ENCODE assay signal across 16 cellular contexts in the genomic region with DNA sequence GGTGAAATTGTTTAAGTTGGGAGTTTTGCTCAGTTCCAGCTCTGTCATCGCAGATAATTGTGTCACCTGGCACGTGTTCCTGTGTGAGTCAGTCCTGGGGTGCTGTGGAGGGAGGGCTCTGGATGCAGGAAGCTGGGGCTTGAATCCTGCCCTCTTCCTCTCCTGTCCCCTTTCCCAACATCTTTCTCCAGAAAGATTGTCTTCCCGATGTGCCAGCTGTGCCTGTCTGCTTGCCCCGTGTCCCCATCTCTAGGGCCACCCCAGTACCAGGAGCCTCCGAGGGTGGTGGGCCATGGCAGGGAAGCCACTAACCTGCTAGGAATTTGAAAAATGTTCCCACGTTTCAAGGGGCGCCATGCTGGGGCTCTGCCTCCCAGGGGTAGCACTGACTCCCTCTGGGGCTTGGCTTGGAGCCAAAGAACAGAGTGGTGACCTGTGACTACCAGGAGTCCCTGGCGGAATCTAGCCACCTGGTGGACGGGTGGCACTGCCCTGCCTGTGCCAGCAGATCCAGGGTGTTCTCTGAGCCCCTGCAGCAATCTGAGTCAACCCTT.
DNase-seq lines count a peak whose midpoint lies in the region; ATAC-seq and TF ChIP-seq lines count a peak whose summit lies in the region.
"Had no signal": no experiment of that assay in that cellular context is flagged by ENCODE, and none has a peak within 500 bp of the region (broad histone marks: within the 10 kb centered on the region; RNA-seq: fewer than 3 reads in every experiment).

No MANE protein-coding gene starts in this region.

- no peak overlapping the region for H3K4me3 ChIP-seq in PC-3 (ENCODE audit: low read length)
- H3K4me3 ChIP-seq in epithelial cell of esophagus (ENCODE audit: low read length), result no peak overlapping the region
- H3K4me3 ChIP-seq: stomach had no signal

- CTCF ChIA-PET in PC-3 (lab: Charles Lee), result no interaction called here

- H2AFZ ChIP-seq in PC-3 (ENCODE audit: low read length), result no peak overlapping the region

- ATAC-seq in PC-3, result peak; percentile 82
- ATAC-seq in activated naive CD4-positive, alpha-beta T cell treated with anti-CD3 and anti-CD28 coated beads, Interleukin-2, amount 50 U/mL, for 72 hours, result no peak
- ATAC-seq: Right ventricle myocardium inferior had no signal

- H3K36me3 ChIP-seq in PC-3 (ENCODE audit: low read depth, low read length), result no peaks in the 10 kb centered on the region
- H3K36me3 ChIP-seq: stomach had no signal

- peak; percentile 92 for DNase-seq in A172 (ENCODE audit: low spot score)
- peak; percentile 56 for DNase-seq in G401 (ENCODE audit: low spot score)
- DNase-seq in PC-3, result peak; percentile 57
- DNase-seq in epithelial cell of esophagus (ENCODE audit: low read depth), result peak; percentile 12
- DNase-seq in CD1c-positive myeloid dendritic cell (ENCODE audit: extremely low spot score), result no peak
- DNase-seq in NOMO-1 treated with dmso at 0.1 percent for 144 hours (lab: John Stamatoyannopoulos, UW; ENCODE audit: unreplicated experiment), result no peak
- no peak for DNase-seq in NOMO-1 (lab: John Stamatoyannopoulos, UW; ENCODE audit: unreplicated experiment in 2 of 2)
- no peak for DNase-seq in activated naive CD4-positive, alpha-beta T cell treated with anti-CD3 and anti-CD28 coated beads, Interleukin-2, amount 50 U/mL, for 72 hours (ENCODE audit: low spot score in 2 of 2)
- DNase-seq: activated CD4-positive, alpha-beta T cell treated with anti-CD3 and anti-CD28 coated beads, Interleukin-2, amount 10 ng/mL, durations not matched to agents 24 days and 14 days; activated naive CD8-positive, alpha-beta T cell treated with anti-CD3 and anti-CD28 coated beads, Interleukin-2, amount 10 ng/mL, durations not matched to agents 7 days and 5 days; AML-193; islet precursor cell; stomach; T-helper 9 cell had no signal

- in situ Hi-C loops in G401 (cut with HindIII; ENCODE audit: low sequenced_read_pairs), result no loop called here

- no peak overlapping the region for H3K4me2 ChIP-seq in PC-3 (ENCODE audit: low read length)

- BruUV-seq in PC-3 (replicated peaks; lab: Mats Ljungman, UMichigan), result no TSS peak

- no peaks in the 10 kb centered on the region for H3K79me2 ChIP-seq in PC-3 (ENCODE audit: low read length)

- no peaks in the 10 kb centered on the region for H3K9me2 ChIP-seq in PC-3 (replicated peaks; ENCODE audit: low read length)

- POLR2A ChIA-PET in PC-3 (lab: Charles Lee; ENCODE audit: unreplicated experiment), result no interaction called here

- peak; percentile 37; the same call in 1 of the 2 replicates for TF ChIP-seq CTCF in PC-3 (conservative IDR thresholded peaks at IDR 0.05; ENCODE audit: low read depth, low read length)
- TF ChIP-seq CTCF in epithelial cell of esophagus (IDR thresholded peaks at IDR 0.05; ENCODE audit: insufficient read depth, low read depth, low read length, missing control alignments), result no peak

- no peak overlapping the region for H3K27ac Mint-ChIP-seq in activated naive CD4-positive, alpha-beta T cell treated with anti-CD3 and anti-CD28 coated beads, Interleukin-2, amount 50 U/mL, for 72 hours
- H3K27ac Mint-ChIP-seq: activated CD4-positive, alpha-beta T cell treated with anti-CD3 and anti-CD28 coated beads, Interleukin-2, amount 10 ng/mL, durations not matched to agents 24 days and 14 days; activated naive CD8-positive, alpha-beta T cell treated with anti-CD3 and anti-CD28 coated beads, Interleukin-2, amount 10 ng/mL, durations not matched to agents 7 days and 5 days had no signal

- intact Hi-C loops in PC-3 (cut with micrococcal nuclease), result no loop called here

- H3K9me3 Mint-ChIP-seq in activated naive CD4-positive, alpha-beta T cell treated with anti-CD3 and anti-CD28 coated beads, Interleukin-2, amount 50 U/mL, for 72 hours, result no peaks in the 10 kb centered on the region
- H3K9me3 Mint-ChIP-seq: activated CD4-positive, alpha-beta T cell treated with anti-CD3 and anti-CD28 coated beads, Interleukin-2, amount 10 ng/mL, durations not matched to agents 24 days and 14 days; activated naive CD8-positive, alpha-beta T cell treated with anti-CD3 and anti-CD28 coated beads, Interleukin-2, amount 10 ng/mL, durations not matched to agents 7 days and 5 days; central memory CD8-positive, alpha-beta T cell had no signal

- no peaks in the 10 kb centered on the region for H3K36me3 Mint-ChIP-seq in activated naive CD4-positive, alpha-beta T cell treated with anti-CD3 and anti-CD28 coated beads, Interleukin-2, amount 50 U/mL, for 72 hours
- H3K36me3 Mint-ChIP-seq: activated naive CD8-positive, alpha-beta T cell treated with anti-CD3 and anti-CD28 coated beads, Interleukin-2, amount 10 ng/mL, durations not matched to agents 7 days and 5 days had no signal

- peaks cover 5% of the 10 kb centered on the region; the same call in 1 of the 2 replicates for H3K4me1 ChIP-seq in PC-3 (ENCODE audit: insufficient read depth, low read length)
- H3K4me1 ChIP-seq: stomach had no signal

- no peaks in the 10 kb centered on the region for H3F3A ChIP-seq in PC-3 (ENCODE audit: low read length, unreplicated experiment)

- no peak overlapping the region for H3K9ac ChIP-seq in PC-3 (ENCODE audit: low read length)

- peaks cover 49% of the 10 kb centered on the region for H3K27me3 ChIP-seq in PC-3 (ENCODE audit: low read length)

- no peaks in the 10 kb centered on the region for H3K9me3 ChIP-seq in PC-3 (ENCODE audit: low read length)
- H3K9me3 ChIP-seq: stomach had no signal

- no peaks in the 10 kb centered on the region for H4K20me1 ChIP-seq in PC-3 (ENCODE audit: low read length)

- H3K27ac ChIP-seq in PC-3 (ENCODE audit: low read length), result no peak overlapping the region
- H3K27ac ChIP-seq: stomach had no signal

Comparison
In these comparisons a context has a peak if more than half of its experiments do, and no peak if none do; other contexts are left out.
1. DNase-seq: peak in A172 (single experiment), G401 (single experiment), PC-3 (single experiment) and epithelial cell of esophagus (single experiment); none in CD1c-positive myeloid dendritic cell (single experiment), NOMO-1 treated with dmso at 0.1 percent for 144 hours (single experiment), NOMO-1 (0 of 2) and activated naive CD4-positive, alpha-beta T cell treated with anti-CD3 and anti-CD28 coated beads, Interleukin-2, amount 50 U/mL, for 72 hours (0 of 2).